ENCODE assay signal across 37 cellular contexts in the genomic region with DNA sequence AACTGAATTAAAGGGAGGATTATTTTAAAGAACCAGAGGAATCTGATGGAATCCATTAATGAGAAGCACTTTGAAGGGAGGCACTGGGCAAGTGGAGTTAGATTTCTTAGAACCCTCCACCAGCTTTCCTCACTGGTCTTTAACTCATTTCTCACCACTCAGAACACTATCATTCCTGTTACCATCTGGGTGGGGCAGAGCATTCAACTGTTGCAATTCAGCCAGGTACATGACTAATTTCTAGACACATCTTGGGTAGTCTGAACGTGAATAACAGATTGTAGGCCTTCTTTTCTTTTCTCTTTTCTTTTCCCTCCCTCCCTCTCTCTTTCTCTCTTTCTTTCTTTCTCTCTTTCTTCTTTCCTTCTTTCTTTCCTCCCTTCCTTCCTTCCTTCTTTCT. TPM values are rescaled to one million over a fixed set of nuclear protein-coding genes. Genes with fewer than 3 reads are reported as not detected.
"Had no signal": no experiment of that assay in that cellular context is flagged by ENCODE, and none has a peak within 500 bp of the region (broad histone marks: within the 10 kb centered on the region; RNA-seq: fewer than 3 reads in every experiment).

No MANE protein-coding gene starts in this region.

- H3K4me2 ChIP-seq: neural progenitor cell, smooth muscle cell had no signal

- H3K4me3 ChIP-seq: left lung, lower lobe of right lung, neural progenitor cell, right atrium auricular region, right lobe of liver, smooth muscle cell, stomach, testis, thyroid gland, transverse colon, upper lobe of left lung, vagina had no signal

- H3K27ac ChIP-seq: left lung, lower lobe of right lung, neural progenitor cell, neutrophil, parathyroid adenoma, right atrium auricular region, right lobe of liver, stomach, testis, thyroid gland, transverse colon, upper lobe of left lung, vagina had no signal

- H3K36me3 ChIP-seq: left lung, lower lobe of right lung, neural progenitor cell, neutrophil, right atrium auricular region, right lobe of liver, stomach, thyroid gland, transverse colon, upper lobe of left lung, vagina had no signal

- H2AFZ ChIP-seq: neural progenitor cell, parathyroid adenoma had no signal

- H3K9me3 ChIP-seq: lower lobe of right lung, neutrophil, right atrium auricular region, right lobe of liver, stomach, testis, thyroid gland, transverse colon, upper lobe of left lung, vagina had no signal

- H3K4me1 ChIP-seq: left lung, lower lobe of right lung, neural progenitor cell, parathyroid adenoma, right atrium auricular region, right lobe of liver, testis, thyroid gland, transverse colon, upper lobe of left lung, vagina had no signal

- H3K9ac ChIP-seq: neural progenitor cell, parathyroid adenoma had no signal

- H3K27me3 ChIP-seq: left lung, neural progenitor cell, right atrium auricular region, right lobe of liver, stomach, testis, thyroid gland, transverse colon, upper lobe of left lung, vagina had no signal

- ATAC-seq: left colon; left lung; lower lobe of right lung; natural killer cell; right lobe of liver; stimulated activated memory B cell treated with anti-CD40 and anti-IgM and Interleukin-4, amounts not matched to agents 10 μg/mL and 1 μg/mL and 100 μg/mL, for 72 hours; stimulated activated naive CD8-positive, alpha-beta T cell treated with anti-CD3 and anti-CD28 coated beads, Interleukin-15, Interleukin-2, amounts not matched to agents 100 U/mL and 50 U/mL, for 24 hours had no signal

- H3K79me2 ChIP-seq: parathyroid adenoma had no signal

- DNase-seq: hippocampal formation; kidney; left colon; left lung; lower lobe of right lung; mesendoderm; naive B cell; natural killer cell; nephron progenitor cell; occipital lobe; right lobe of liver; stimulated activated CD4-positive, alpha-beta T cell treated with anti-CD3 and anti-CD28 coated beads, Interleukin-1b, Interleukin-23, amount 100 ng/mL, for 48 hours; stimulated activated CD4-positive, alpha-beta T cell treated with anti-CD3 and anti-CD28 coated beads, Interleukin-2, amount 100 ng/mL, for 48 hours; stimulated activated CD4-positive, alpha-beta T cell treated with anti-CD3 and anti-CD28 coated beads, Interleukin-4, amount 100 ng/mL, for 4 hours; stimulated activated CD8-positive, alpha-beta memory T cell treated with anti-CD3 and anti-CD28 coated beads, Interleukin-4, amount 100 ng/mL, for 48 hours; stimulated activated naive CD8-positive, alpha-beta T cell treated with anti-CD3 and anti-CD28 coated beads, Interleukin-15, Interleukin-2, amounts not matched to agents 100 U/mL and 50 U/mL, for 24 hours; stomach; testis; thyroid gland; transverse colon; upper lobe of left lung had no signal

RNA-seq across cellular contexts. Expression of a gene that starts 15.5 kb away (rescaled TPM):
- total RNA-seq: natural killer cell, occipital lobe, osteocyte, thyroid gland, vagina had no signal

RNA-seq across cellular contexts. Expression of a gene that starts 29.9 kb away (rescaled TPM):
- total RNA-seq: liver, lower lobe of right lung, mesothelial cell of epicardium, mononuclear cell, natural killer cell, occipital lobe, osteocyte, pulmonary artery endothelial cell, renal cortical epithelial cell, right atrium auricular region, right lobe of liver, skeletal muscle tissue, testis, vagina had no signal
- polyA plus RNA-seq: liver had no signal

RNA-seq across cellular contexts. Expression of a gene that starts 33.1 kb away (rescaled TPM):
- total RNA-seq: kidney, liver, lower lobe of right lung, mesothelial cell of epicardium, natural killer cell, occipital lobe, osteocyte, posterior vena cava, right atrium auricular region, skeletal muscle tissue, thyroid gland, urinary bladder, vagina had no signal
- polyA plus RNA-seq: liver, urinary bladder had no signal
